In genomic region chr10:83542774-83543291, GRCh38 we compare ENCODE assay signal across 11 cellular contexts.
DNase-seq lines count a peak whose midpoint lies in the region; ATAC-seq and TF ChIP-seq lines count a peak whose summit lies in the region.
"Had no signal": no experiment of that assay in that cellular context is flagged by ENCODE, and none has a peak within 500 bp of the region (broad histone marks: within the 10 kb centered on the region; RNA-seq: fewer than 3 reads in every experiment).

No MANE protein-coding gene starts in this region.

- no peak overlapping the region for H3K4me3 Mint-ChIP-seq in mesothelial cell of epicardium
- no peak overlapping the region for H3K4me3 Mint-ChIP-seq in activated CD8-positive, alpha-beta T cell treated with anti-CD3 and anti-CD28 coated beads for 36 hours
- H3K4me3 Mint-ChIP-seq: stimulated activated naive CD8-positive, alpha-beta T cell treated with anti-CD3 and anti-CD28 coated beads, Interleukin-15, Interleukin-2, amounts not matched to agents 100 ng/mL and 50 ng/mL, for 24 hours had no signal

- peak; percentile 77 for DNase-seq in NCI-H510A treated with DMSO at 0.1 percent for 48 hours (lab: John Stamatoyannopoulos, UW)
- no peak for DNase-seq in mesothelial cell of epicardium (ENCODE audit: low spot score in 2 of 2, unreplicated experiment in 2 of 2)
- DNase-seq in HPDE6-E6E7 (ENCODE audit: extremely low spot score), result no peak
- no peak for DNase-seq in midbrain (lab: John Stamatoyannopoulos, UW)
- no peak for DNase-seq in MG63
- DNase-seq in activated CD8-positive, alpha-beta T cell treated with anti-CD3 and anti-CD28 coated beads for 36 hours, result no peak
- DNase-seq: IMR-90, SJCRH30 had no signal

- no peaks in the 10 kb centered on the region for H3K27me3 ChIP-seq in MG63
- H3K27me3 ChIP-seq: SJCRH30 had no signal

- peaks cover 70% of the 10 kb centered on the region for H3K4me1 Mint-ChIP-seq in mesothelial cell of epicardium
- no peaks in the 10 kb centered on the region for H3K4me1 Mint-ChIP-seq in activated CD8-positive, alpha-beta T cell treated with anti-CD3 and anti-CD28 coated beads for 36 hours (ENCODE audit: low read depth)

- H3K27ac Mint-ChIP-seq in mesothelial cell of epicardium, result peak overlapping the region; percentile 15
- H3K27ac Mint-ChIP-seq in activated CD8-positive, alpha-beta T cell treated with anti-CD3 and anti-CD28 coated beads for 36 hours, result no peak overlapping the region
- H3K27ac Mint-ChIP-seq: stimulated activated naive CD8-positive, alpha-beta T cell treated with anti-CD3 and anti-CD28 coated beads, Interleukin-15, Interleukin-2, amounts not matched to agents 100 ng/mL and 50 ng/mL, for 24 hours had no signal

- no peaks in the 10 kb centered on the region for H3K9me3 ChIP-seq in MG63
- H3K9me3 ChIP-seq: SJCRH30 had no signal

- no peaks in the 10 kb centered on the region for H3K36me3 Mint-ChIP-seq in mesothelial cell of epicardium
- H3K36me3 Mint-ChIP-seq in activated CD8-positive, alpha-beta T cell treated with anti-CD3 and anti-CD28 coated beads for 36 hours (ENCODE audit: low read depth), result no peaks in the 10 kb centered on the region

- H3K4me3 ChIP-seq in MG63, result no peak overlapping the region
- H3K4me3 ChIP-seq: SJCRH30 had no signal

- no peaks in the 10 kb centered on the region for H3K36me3 ChIP-seq in MG63
- H3K36me3 ChIP-seq: SJCRH30 had no signal

- POLR2A ChIA-PET in activated CD8-positive, alpha-beta T cell treated with anti-CD3 and anti-CD28 coated beads for 36 hours (lab: Charles Lee), result no interaction called here

- CTCF ChIA-PET in activated CD8-positive, alpha-beta T cell treated with anti-CD3 and anti-CD28 coated beads for 36 hours (lab: Charles Lee), result no interaction called here

- H3K27me3 Mint-ChIP-seq in mesothelial cell of epicardium (ENCODE audit: low read depth), result no peaks in the 10 kb centered on the region
- H3K27me3 Mint-ChIP-seq in activated CD8-positive, alpha-beta T cell treated with anti-CD3 and anti-CD28 coated beads for 36 hours, result no peaks in the 10 kb centered on the region
- H3K27me3 Mint-ChIP-seq: stimulated activated naive CD8-positive, alpha-beta T cell treated with anti-CD3 and anti-CD28 coated beads, Interleukin-15, Interleukin-2, amounts not matched to agents 100 ng/mL and 50 ng/mL, for 24 hours had no signal

- no peak for TF ChIP-seq CTCF in mesothelial cell of epicardium (IDR thresholded peaks at IDR 0.05; ENCODE audit: unreplicated experiment)
- TF ChIP-seq CTCF in activated CD8-positive, alpha-beta T cell treated with anti-CD3 and anti-CD28 coated beads for 36 hours (IDR thresholded peaks at IDR 0.05), result no peak

- intact Hi-C loops in activated CD8-positive, alpha-beta T cell treated with anti-CD3 and anti-CD28 coated beads for 36 hours (cut with micrococcal nuclease), result no loop called here

- peak; percentile 73 for ATAC-seq in GM18867 (IDR thresholded peaks at IDR 0.05; ENCODE audit: unreplicated experiment)
- peak; percentile 47 for ATAC-seq in HG02623 (IDR thresholded peaks at IDR 0.05; ENCODE audit: unreplicated experiment)
- no peak for ATAC-seq in activated CD8-positive, alpha-beta T cell treated with anti-CD3 and anti-CD28 coated beads for 36 hours

- no peaks in the 10 kb centered on the region for H3K9me3 Mint-ChIP-seq in mesothelial cell of epicardium
- H3K9me3 Mint-ChIP-seq in activated CD8-positive, alpha-beta T cell treated with anti-CD3 and anti-CD28 coated beads for 36 hours, result peaks cover 4% of the 10 kb centered on the region
- H3K9me3 Mint-ChIP-seq: stimulated activated naive CD8-positive, alpha-beta T cell treated with anti-CD3 and anti-CD28 coated beads, Interleukin-15, Interleukin-2, amounts not matched to agents 100 ng/mL and 50 ng/mL, for 24 hours had no signal
